Comparison of ENCODE assay signal across 26 cellular contexts in genomic region chr12:43009866-43010265, GRCh38.
"Had no signal": no experiment of that assay in that cellular context is flagged by ENCODE, and none has a peak within 500 bp of the region (broad histone marks: within the 10 kb centered on the region; RNA-seq: fewer than 3 reads in every experiment).

No MANE protein-coding gene starts in this region.

- H3K27me3 Mint-ChIP-seq: type B pancreatic cell had no signal

- H3K36me3 ChIP-seq: esophagus muscularis mucosa, heart right ventricle, ovary, sigmoid colon, spleen, tibial artery had no signal

- H3K36me3 Mint-ChIP-seq: naive thymus-derived CD4-positive, alpha-beta T cell; stimulated activated memory B cell treated with anti-CD40 and anti-IgM and Interleukin-4, amounts not matched to agents 10 μg/mL and 1 μg/mL and 100 μg/mL, for 72 hours; type B pancreatic cell had no signal

- H3K4me3 ChIP-seq: dorsolateral prefrontal cortex, esophagus muscularis mucosa, heart right ventricle, ovary, psoas muscle, sigmoid colon, spleen, testis, tibial artery had no signal

- DNase-seq: dorsolateral prefrontal cortex; effector CD4-positive, alpha-beta T cell; glutamatergic neuron; hypothalamus; mesendoderm; midbrain; naive thymus-derived CD4-positive, alpha-beta T cell; nephron progenitor cell; occipital lobe; ovary; posterior cingulate gyrus; psoas muscle; right cardiac atrium; sigmoid colon; spleen; stimulated activated CD4-positive, alpha-beta T cell treated with anti-CD3 and anti-CD28 coated beads, Interleukin-4, amount 100 ng/mL, for 4 hours; stimulated activated naive CD8-positive, alpha-beta T cell treated with anti-CD3 and anti-CD28 coated beads, Interleukin-15, Interleukin-2, amounts not matched to agents 100 U/mL and 50 U/mL, for 24 hours; substantia nigra; tibial artery had no signal

- H3K4me1 Mint-ChIP-seq: naive thymus-derived CD4-positive, alpha-beta T cell; stimulated activated memory B cell treated with anti-CD40 and anti-IgM and Interleukin-4, amounts not matched to agents 10 μg/mL and 1 μg/mL and 100 μg/mL, for 72 hours had no signal

- H3K4me1 ChIP-seq: psoas muscle, testis, tibial artery had no signal

- H3K9me3 ChIP-seq: esophagus muscularis mucosa, heart right ventricle, ovary, psoas muscle, sigmoid colon, spleen, testis, tibial artery had no signal

- H3K27ac Mint-ChIP-seq: naive thymus-derived CD4-positive, alpha-beta T cell; stimulated activated memory B cell treated with anti-CD40 and anti-IgM and Interleukin-4, amounts not matched to agents 10 μg/mL and 1 μg/mL and 100 μg/mL, for 72 hours; type B pancreatic cell had no signal

- H3K9me3 Mint-ChIP-seq: stimulated activated memory B cell treated with anti-CD40 and anti-IgM and Interleukin-4, amounts not matched to agents 10 μg/mL and 1 μg/mL and 100 μg/mL, for 72 hours; type B pancreatic cell had no signal

- H3K27ac ChIP-seq: dorsolateral prefrontal cortex, esophagus muscularis mucosa, heart right ventricle, ovary, psoas muscle, sigmoid colon, spleen, testis, tibial artery had no signal

- FAIRE-seq: colon, keratinocyte had no signal

- H3K27me3 ChIP-seq: dorsolateral prefrontal cortex, esophagus muscularis mucosa, heart right ventricle, ovary, sigmoid colon, spleen, testis, tibial artery had no signal

- H3K4me3 Mint-ChIP-seq: naive thymus-derived CD4-positive, alpha-beta T cell; nephron progenitor cell; stimulated activated memory B cell treated with anti-CD40 and anti-IgM and Interleukin-4, amounts not matched to agents 10 μg/mL and 1 μg/mL and 100 μg/mL, for 72 hours; type B pancreatic cell had no signal
